ENCODE assay signal across 18 cellular contexts in the genomic region with DNA sequence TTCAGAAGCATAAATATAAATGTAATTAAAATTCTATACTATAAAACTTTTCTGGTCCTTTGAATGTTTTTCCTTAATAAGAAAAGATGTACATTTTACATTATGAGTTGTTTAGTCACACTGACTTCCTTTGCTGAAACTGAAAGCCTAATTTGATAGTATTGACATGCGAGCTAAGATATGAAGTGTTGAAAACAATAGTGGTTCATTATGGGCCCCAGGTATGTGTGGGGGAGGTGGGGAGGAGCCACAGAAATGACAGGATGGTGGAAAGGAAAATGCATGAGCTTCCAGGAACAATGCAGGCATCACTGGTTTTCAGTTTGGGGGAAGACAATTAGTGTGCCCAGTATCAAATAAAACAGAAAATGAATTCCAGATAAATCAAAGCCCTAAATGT. TPM values are rescaled to one million over a fixed set of nuclear protein-coding genes. Genes with fewer than 3 reads are reported as not detected.
DNase-seq lines count a peak whose midpoint lies in the region; ATAC-seq and TF ChIP-seq lines count a peak whose summit lies in the region.
"Had no signal": no experiment of that assay in that cellular context is flagged by ENCODE, and none has a peak within 500 bp of the region (broad histone marks: within the 10 kb centered on the region; RNA-seq: fewer than 3 reads in every experiment).

No MANE protein-coding gene starts in this region.

- no peaks in the 10 kb centered on the region for H3K9me3 ChIP-seq in hepatocyte (ENCODE audit: low read depth)
- H3K9me3 ChIP-seq: tibial nerve had no signal

- H3K4me2 ChIP-seq in hepatocyte, result no peak overlapping the region

- no peaks in the 10 kb centered on the region for H3K27me3 Mint-ChIP-seq in activated CD4-positive, alpha-beta T cell treated with anti-CD3 and anti-CD28 coated beads, Interleukin-2, amount 10 ng/mL, durations not matched to agents 7 days and 5 days
- H3K27me3 Mint-ChIP-seq in activated T-cell treated with anti-CD3 and anti-CD28 coated beads, Interleukin-2, amount 50 U/mL, for 72 hours (ENCODE audit: low read depth), result no peaks in the 10 kb centered on the region

- no peak overlapping the region for H3K27ac ChIP-seq in hepatocyte
- H3K27ac ChIP-seq: tibial nerve had no signal

- H2AFZ ChIP-seq in hepatocyte, result no peak overlapping the region

- CTCF ChIA-PET in activated CD4-positive, alpha-beta T cell treated with anti-CD3 and anti-CD28 coated beads, Interleukin-2, amount 10 ng/mL, durations not matched to agents 7 days and 5 days (lab: Charles Lee), result interaction anchor here (1.4 to 2.7 kb wide), 2 partner anchors 12 to 16 kb away, joined by 4 to 7 read pairs; no protein-coding TSS in a partner anchor

- WGBS in hepatocyte (ENCODE audit: low lambda C conversion rate, missing lambda C conversion rate), result 92% methylated on average over 1 of the region's 1 CpG

- H3K4me3 Mint-ChIP-seq in activated CD4-positive, alpha-beta T cell treated with anti-CD3 and anti-CD28 coated beads, Interleukin-2, amount 10 ng/mL, durations not matched to agents 7 days and 5 days, result no peak overlapping the region
- H3K4me3 Mint-ChIP-seq in activated T-cell treated with anti-CD3 and anti-CD28 coated beads, Interleukin-2, amount 50 U/mL, for 72 hours, result peak overlapping the region; percentile 61 to 64
- H3K4me3 Mint-ChIP-seq: nephron had no signal

- H3K36me3 ChIP-seq in hepatocyte (replicated peaks; ENCODE audit: insufficient read depth, low read depth), result no peaks in the 10 kb centered on the region
- H3K36me3 ChIP-seq: tibial nerve had no signal

- TF ChIP-seq CTCF in hepatocyte (IDR thresholded peaks at IDR 0.05; ENCODE audit: poor library complexity), result no peak

- H3K9me3 Mint-ChIP-seq in activated CD4-positive, alpha-beta T cell treated with anti-CD3 and anti-CD28 coated beads, Interleukin-2, amount 10 ng/mL, durations not matched to agents 7 days and 5 days, result peaks cover 4% of the 10 kb centered on the region
- peaks cover 0 to 3% of the 10 kb centered on the region in 2 donors for H3K9me3 Mint-ChIP-seq in activated T-cell treated with anti-CD3 and anti-CD28 coated beads, Interleukin-2, amount 50 U/mL, for 72 hours
- H3K9me3 Mint-ChIP-seq: nephron had no signal

- H3K4me3 ChIP-seq in hepatocyte, result no peak overlapping the region
- H3K4me3 ChIP-seq: tibial nerve had no signal

- POLR2A ChIA-PET in activated CD4-positive, alpha-beta T cell treated with anti-CD3 and anti-CD28 coated beads, Interleukin-2, amount 10 ng/mL, durations not matched to agents 7 days and 5 days (lab: Charles Lee), result no interaction called here

- no peak overlapping the region for H3K27ac Mint-ChIP-seq in activated CD4-positive, alpha-beta T cell treated with anti-CD3 and anti-CD28 coated beads, Interleukin-2, amount 10 ng/mL, durations not matched to agents 7 days and 5 days
- peak overlapping the region; percentile 42 for H3K27ac Mint-ChIP-seq in activated T-cell treated with anti-CD3 and anti-CD28 coated beads, Interleukin-2, amount 50 U/mL, for 72 hours
- H3K27ac Mint-ChIP-seq: nephron had no signal

- H3K27me3 ChIP-seq in hepatocyte, result no peaks in the 10 kb centered on the region
- H3K27me3 ChIP-seq: tibial nerve had no signal

- H3K79me2 ChIP-seq in hepatocyte, result no peaks in the 10 kb centered on the region

- H3K4me1 ChIP-seq in hepatocyte (ENCODE audit: insufficient read depth), result no peaks in the 10 kb centered on the region

- ATAC-seq in GM21737 (IDR thresholded peaks at IDR 0.05; ENCODE audit: unreplicated experiment) (peak; percentile 77), GM21717 (IDR thresholded peaks at IDR 0.05; ENCODE audit: unreplicated experiment) (no peak)
- ATAC-seq in activated T-cell treated with anti-CD3 and anti-CD28 coated beads, Interleukin-2, amount 50 U/mL, for 72 hours (replicated peaks in 1 of 2), result peak; percentile 76 to 84
- ATAC-seq: HCT116, left cardiac atrium, Right ventricle myocardium inferior, sciatic nerve had no signal

- no peaks in the 10 kb centered on the region for H3K9me2 ChIP-seq in hepatocyte (replicated peaks; ENCODE audit: insufficient read depth)

- peaks cover 13% of the 10 kb centered on the region for H3K36me3 Mint-ChIP-seq in activated CD4-positive, alpha-beta T cell treated with anti-CD3 and anti-CD28 coated beads, Interleukin-2, amount 10 ng/mL, durations not matched to agents 7 days and 5 days (ENCODE audit: low read depth)
- peaks cover 0 to 5% of the 10 kb centered on the region in 2 donors for H3K36me3 Mint-ChIP-seq in activated T-cell treated with anti-CD3 and anti-CD28 coated beads, Interleukin-2, amount 50 U/mL, for 72 hours (ENCODE audit: insufficient read depth in 2 of 2)

- peak; percentile 44 for DNase-seq in activated CD4-positive, alpha-beta T cell treated with anti-CD3 and anti-CD28 coated beads for 48 hours
- no peak for DNase-seq in activated CD4-positive, alpha-beta T cell treated with anti-CD3 and anti-CD28 coated beads, Interleukin-2, amount 10 ng/mL, durations not matched to agents 7 days and 5 days
- DNase-seq in activated T-cell treated with anti-CD3 and anti-CD28 coated beads, Interleukin-2, amount 50 U/mL, for 72 hours, result peak; percentile 32 to 34
- DNase-seq in stimulated activated CD4-positive, alpha-beta T cell treated with anti-CD3 and anti-CD28 coated beads, Interleukin-12 subunit alpha, Interleukin-12 subunit beta, amount 100 ng/mL, for 48 hours (ENCODE audit: low read depth in 2 of 3, low spot score in 1 of 3), result peak; percentile 14 to 42 (median 37)
- DNase-seq in kidney tubule cell (ENCODE audit: low spot score) (no peak), hepatocyte (ENCODE audit: low spot score) (no peak)
- DNase-seq: glutamatergic neuron, KBM-7, left cardiac atrium, NCI-H82 had no signal

- peaks cover 33% of the 10 kb centered on the region for H3K4me1 Mint-ChIP-seq in activated CD4-positive, alpha-beta T cell treated with anti-CD3 and anti-CD28 coated beads, Interleukin-2, amount 10 ng/mL, durations not matched to agents 7 days and 5 days
- H3K4me1 Mint-ChIP-seq in activated T-cell treated with anti-CD3 and anti-CD28 coated beads, Interleukin-2, amount 50 U/mL, for 72 hours (ENCODE audit: low read depth), result peaks cover 38% of the 10 kb centered on the region
- H3K4me1 Mint-ChIP-seq: nephron had no signal

- no peaks in the 10 kb centered on the region for H4K20me1 ChIP-seq in hepatocyte (ENCODE audit: insufficient read depth, poor library complexity, severe bottlenecking)

RNA-seq across cellular contexts. Expression of a gene that starts 35.4 kb away (rescaled TPM):
- total RNA-seq in activated CD4-positive, alpha-beta T cell treated with anti-CD3 and anti-CD28 coated beads, Interleukin-2, amount 10 ng/mL, durations not matched to agents 7 days and 5 days, result 1 to 10 TPM; 1.6 to 2.6 TPM
- total RNA-seq in activated T-cell treated with anti-CD3 and anti-CD28 coated beads, Interleukin-2, amount 50 U/mL, for 72 hours, result 1 to 10 TPM; 1.3 to 1.6 TPM
- total RNA-seq in hepatocyte, result not detected in 2 replicates
- 0.34 and 0.49 TPM in 2 replicates for polyA plus RNA-seq in hepatocyte
- total RNA-seq: A172, sciatic nerve, tibial nerve had no signal

Comparison
In these comparisons a context has a peak if more than half of its experiments do, and no peak if none do; other contexts are left out.
1. DNase-seq: peak in activated CD4-positive, alpha-beta T cell treated with anti-CD3 and anti-CD28 coated beads for 48 hours (single experiment), activated T-cell treated with anti-CD3 and anti-CD28 coated beads, Interleukin-2, amount 50 U/mL, for 72 hours (2 of 2) and stimulated activated CD4-positive, alpha-beta T cell treated with anti-CD3 and anti-CD28 coated beads, Interleukin-12 subunit alpha, Interleukin-12 subunit beta, amount 100 ng/mL, for 48 hours (3 of 3); none in activated CD4-positive, alpha-beta T cell treated with anti-CD3 and anti-CD28 coated beads, Interleukin-2, amount 10 ng/mL, durations not matched to agents 7 days and 5 days (single experiment), kidney tubule cell (single experiment) and hepatocyte (single experiment).